Comparison of ENCODE assay signal across 6 cellular contexts in the genomic region with DNA sequence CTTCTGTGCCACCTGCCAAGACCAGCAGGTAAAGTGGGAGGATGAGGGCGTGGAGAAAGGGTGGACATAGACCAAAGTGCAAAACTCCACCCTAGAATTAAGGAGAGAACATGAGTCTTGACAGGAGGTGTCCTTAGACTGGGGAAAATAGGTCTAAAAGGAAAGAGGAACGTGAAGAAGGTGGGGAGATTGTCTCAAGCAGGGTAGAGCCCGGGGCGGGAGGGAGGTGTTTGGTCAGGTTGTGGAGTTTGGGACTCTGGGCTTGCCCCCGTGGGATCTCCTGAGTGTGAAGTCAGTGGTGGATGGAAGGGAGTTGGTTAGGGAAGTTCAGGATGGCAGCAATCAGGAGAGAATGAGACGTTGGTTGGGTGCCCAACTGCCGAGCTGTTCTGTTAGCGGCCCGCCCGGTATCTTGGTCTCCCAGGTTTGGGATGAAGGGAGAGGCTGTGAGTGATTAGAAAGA. TPM values are rescaled to one million over a fixed set of nuclear protein-coding genes. Genes with fewer than 3 reads are reported as not detected.
DNase-seq lines count a peak whose midpoint lies in the region; ATAC-seq, FAIRE-seq and TF ChIP-seq lines count a peak whose summit lies in the region.

No MANE protein-coding gene starts in this region.

- in situ Hi-C loops in GM12878 (cut with MboI) = no loop called here

- H3K9me2 ChIP-seq in GM23338 (ENCODE audit: insufficient read depth) = no peaks in the 10 kb centered on the region

- peaks cover 4% of the 10 kb centered on the region; the same call in 1 of the 3 replicates for H3K36me3 Mint-ChIP-seq in GM23338 (ENCODE audit: low read depth)
- H3K36me3 Mint-ChIP-seq in natural killer cell treated with Interleukin-12 subunit alpha and Interleukin-12 subunit beta and Interleukin-15 and Interleukin-18, amount 100 ng/mL, for 72 hours = peaks cover 7% of the 10 kb centered on the region

- H3K27me3 Mint-ChIP-seq in GM23338 (ENCODE audit: insufficient read depth, low read depth, poor library complexity) = peaks cover 29% of the 10 kb centered on the region
- H3K27me3 Mint-ChIP-seq in natural killer cell treated with Interleukin-12 subunit alpha and Interleukin-12 subunit beta and Interleukin-15 and Interleukin-18, amount 100 ng/mL, for 72 hours = no peaks in the 10 kb centered on the region

- no peak for TF ChIP-seq CTCF in GM23338 (conservative IDR thresholded peaks at IDR 0.05; ENCODE audit: low read depth in 2 of 2)
- no peak for TF ChIP-seq CTCF in GM12878 (IDR thresholded peaks at IDR 0.05 in 2 of 3, conservative IDR thresholded peaks at IDR 0.05 in 1 of 3; ENCODE audit: control insufficient read depth in 2 of 3, extremely low read depth in 1 of 3, insufficient read depth in 1 of 3, low read depth in 3 of 3, low read length in 3 of 3)

- BruUV-seq in GM12878 (replicated peaks; lab: Mats Ljungman, UMichigan) = no TSS peak

- peak overlapping the region; percentile 72 for H3K9ac ChIP-seq in GM12878 (ENCODE audit: control insufficient read depth, insufficient read depth, low read length)

- TF ChIP-seq RAD21 in GM12878 (IDR thresholded peaks at IDR 0.05; ENCODE audit: insufficient read depth, low read depth, low read length) = no peak

- H3K4me2 ChIP-seq in GM23338 (peak overlapping the region; percentile 86), GM12878 (ENCODE audit: control insufficient read depth, insufficient read depth) (peak overlapping the region; percentile 79)

- CTCF ChIA-PET in GM12878 (lab: Yijun Ruan, JAX) = interaction anchor here (0.6 to 6.8 kb wide), 11 partner anchors 8 to 193 kb away, joined by 3 to 40 read pairs (median 5); partner anchors contain the start of gene DNAJC14

- peak overlapping the region; percentile 81 for H3K4me3 Mint-ChIP-seq in GM23338
- peak overlapping the region; percentile 95 for H3K4me3 Mint-ChIP-seq in natural killer cell treated with Interleukin-12 subunit alpha and Interleukin-12 subunit beta and Interleukin-15 and Interleukin-18, amount 100 ng/mL, for 72 hours

- H3K4me1 ChIP-seq in GM23338 (ENCODE audit: insufficient read depth) (peaks cover 42% of the 10 kb centered on the region), GM12878 (ENCODE audit: control insufficient read depth, insufficient read depth, low read length) (peaks cover 8% of the 10 kb centered on the region; the same call in 1 of the 2 replicates)

- WGBS in GM12878 (ENCODE audit: insufficient coverage, insufficient replicate concordance, low lambda C conversion rate, missing lambda C conversion rate) = 0% methylated on average over 10 of the region's 10 CpGs

- no peaks in the 10 kb centered on the region for H3K9me3 ChIP-seq in GM12878 (replicated peaks; ENCODE audit: control insufficient read depth, insufficient read depth, low read length)

- H2AFZ ChIP-seq in GM23338 (peak overlapping the region; percentile 96), GM12878 (ENCODE audit: control insufficient read depth, low read depth, low read length) (peak overlapping the region; percentile 42)

- ATAC-seq in GM23338 = no peak
- ATAC-seq in GM12878 = no peak
- no peak for ATAC-seq in natural killer cell treated with Interleukin-12 subunit alpha and Interleukin-12 subunit beta and Interleukin-15 and Interleukin-18, amount 100 ng/mL, for 72 hours

- H3K27me3 ChIP-seq in GM23338 (ENCODE audit: insufficient read depth) = peaks cover 40% of the 10 kb centered on the region
- no peaks in the 10 kb centered on the region for H3K27me3 ChIP-seq in GM12878 (replicated peaks in 1 of 2; ENCODE audit: control insufficient read depth in 2 of 2, insufficient read depth in 2 of 2, low read length in 1 of 2)

- peaks cover 28% of the 10 kb centered on the region for H3K4me1 Mint-ChIP-seq in GM23338
- peaks cover 52 to 62% of the 10 kb centered on the region in 2 donors for H3K4me1 Mint-ChIP-seq in natural killer cell treated with Interleukin-12 subunit alpha and Interleukin-12 subunit beta and Interleukin-15 and Interleukin-18, amount 100 ng/mL, for 72 hours (ENCODE audit: low read depth in 2 of 2)

- POLR2A ChIA-PET in GM12878 (lab: Charles Lee) = interaction anchor here (0.5 to 7.3 kb wide), 15 partner anchors 15 to 202 kb away, joined by 3 to 66 read pairs (median 4); partner anchors contain the start of genes CD63, DNAJC14, ORMDL2 and RAB5B

- no peak for FAIRE-seq in GM12878 (lab: Jason Lieb, UNC)

- SMC1A ChIA-PET in GM12878 (lab: Charles Lee; ENCODE audit: uncharacterized antibody, unreplicated experiment) = interaction anchor here (0.6 to 3.4 kb wide), 7 partner anchors 9 to 193 kb away, joined by 3 to 16 read pairs (median 4); partner anchors contain the start of genes DNAJC14, ORMDL2 and SARNP

- H3F3A ChIP-seq in GM23338 (replicated peaks; ENCODE audit: low read depth) = peaks cover 11% of the 10 kb centered on the region

- RAD21 ChIA-PET in GM12878 (lab: Charles Lee; ENCODE audit: unreplicated experiment) = interaction anchor here (0.6 to 5.3 kb wide), 7 partner anchors 9 to 192 kb away, joined by 4 to 25 read pairs (median 12); partner anchors contain the start of genes DNAJC14, ORMDL2, RAB5B and SARNP

- no peaks in the 10 kb centered on the region; the same call in 2 of the 3 replicates for H3K9me3 Mint-ChIP-seq in GM23338
- H3K9me3 Mint-ChIP-seq in natural killer cell treated with Interleukin-12 subunit alpha and Interleukin-12 subunit beta and Interleukin-15 and Interleukin-18, amount 100 ng/mL, for 72 hours = no peaks in the 10 kb centered on the region

- H4K20me1 ChIP-seq in GM23338 (replicated peaks; ENCODE audit: insufficient read depth) = no peaks in the 10 kb centered on the region
- H4K20me1 ChIP-seq in GM12878 (ENCODE audit: control insufficient read depth, insufficient read depth) = no peaks in the 10 kb centered on the region

- no peak for DNase-seq in GM23338 (ENCODE audit: low spot score)
- no peak for DNase-seq in GM12878 (ENCODE audit: low read depth, low spot score)
- DNase-seq in natural killer cell treated with Interleukin-12 subunit alpha and Interleukin-12 subunit beta and Interleukin-15 and Interleukin-18, amount 100 ng/mL, for 72 hours (ENCODE audit: low spot score) = peak; percentile 63
- no peak for DNase-seq in midbrain (lab: John Stamatoyannopoulos, UW)
- no peak for DNase-seq in RPMI8226
- no peak for DNase-seq in GDM1 (lab: John Stamatoyannopoulos, UW)

- no peak for TF ChIP-seq EP300 in GM12878 (IDR thresholded peaks at IDR 0.05; ENCODE audit: borderline replicate concordance in 1 of 2, control insufficient read depth in 1 of 2, low read depth in 2 of 2, low read length in 2 of 2)

- H3K4me3 ChIP-seq in GM23338 (peak overlapping the region; percentile 75), GM12878 (peak overlapping the region; percentile 99)

- TF ChIP-seq POLR2A in GM12878 (IDR thresholded peaks at IDR 0.05; ENCODE audit: low read depth, low read length) = peak; percentile 9; the same call in 1 of the 2 replicates

- H3K79me2 ChIP-seq in GM23338 (replicated peaks; ENCODE audit: insufficient read depth) = peaks cover 4% of the 10 kb centered on the region
- H3K79me2 ChIP-seq in GM12878 (ENCODE audit: control insufficient read depth, insufficient read depth, low read length) = peaks cover 38% of the 10 kb centered on the region

- intact Hi-C loops in GM12878 (cut with micrococcal nuclease; ENCODE audit: unreplicated experiment) = loop anchor here (1.0 kb wide), 1 partner anchor 42 kb away; no protein-coding TSS in a partner anchor

- H3K27ac ChIP-seq in GM23338 (ENCODE audit: low read depth) (no peak overlapping the region; the same call in 1 of the 2 replicates), GM12878 (ENCODE audit: control insufficient read depth, insufficient read depth) (peak overlapping the region; percentile 83)

- H3K36me3 ChIP-seq in GM23338 (ENCODE audit: insufficient read depth) (no peaks in the 10 kb centered on the region), GM12878 (ENCODE audit: control insufficient read depth in 2 of 2, insufficient read depth in 2 of 2, low read length in 1 of 2) (no peaks in the 10 kb centered on the region)

- peak overlapping the region; percentile 34; the same call in 1 of the 2 replicates for H3K27ac Mint-ChIP-seq in GM23338
- peak overlapping the region; percentile 93 to 98 for H3K27ac Mint-ChIP-seq in natural killer cell treated with Interleukin-12 subunit alpha and Interleukin-12 subunit beta and Interleukin-15 and Interleukin-18, amount 100 ng/mL, for 72 hours

RNA-seq across cellular contexts. Expression of gene DGKA, which starts 0.4 kb away (rescaled TPM):
- 16.1 and 35.9 TPM in 2 replicates for total RNA-seq in GM23338 (2014; rRNA removed; shearing (Covaris generic))
- polyA plus RNA-seq in GM23338 (2016; fragmentation: Nextera tagmentation; extraction: Ambion mirVana) = 22.5 and 24.6 TPM in 2 replicates
- total RNA-seq in GM12878 (2013; cell fraction: nucleolus; rRNA removed) = 175 and 195 TPM in 2 replicates
- total RNA-seq in GM12878 (2014; rRNA removed) = 36.3 and 37.9 TPM in 2 replicates
- total RNA-seq in GM12878 (2014; rRNA removed; fragmentation: Illumina TruSeq; extraction: Trizol) = 30.2 and 30.4 TPM in 2 replicates
- total RNA-seq in GM12878 (2021) = 49.5 and 59.7 TPM in 2 replicates
- polyA plus RNA-seq in GM12878 (2011; ENCODE audit: low read depth) = 44.3 TPM
- 23.0 and 27.5 TPM in 2 replicates for polyA plus RNA-seq in GM12878 (2011; rRNA removed)
- polyA plus RNA-seq in GM12878 (2011; cell fraction: cytosol; rRNA removed) = 27.4 and 28.5 TPM in 2 replicates
- polyA plus RNA-seq in GM12878 (2011; cell fraction: nucleus; rRNA removed) = 163 and 189 TPM in 2 replicates
- 38.2 and 50.3 TPM in 2 replicates for polyA plus RNA-seq in GM12878 (2012)
- polyA plus RNA-seq in GM12878 (2014; fragmentation: Illumina TruSeq; extraction: Trizol) = 38.0 and 141 TPM in 2 replicates
- 10 to 100 TPM; 14.0 to 20.3 TPM for polyA plus RNA-seq in GM12878 (2014; fragmentation: Nextera tagmentation; extraction: Ambion mirVana)
- polyA plus RNA-seq in GM12878 (2014; rRNA removed) = 38.4 and 41.6 TPM in 2 replicates
- 10 to 100 TPM; 55.6 to 65.5 TPM for polyA plus RNA-seq in GM12878 (2016; fragmentation: Nextera tagmentation; extraction: Ambion mirVana)
- polyA minus RNA-seq in GM12878 (2011; rRNA and poly(A)+ RNA removed) = 36.2 and 36.4 TPM in 2 replicates
- polyA minus RNA-seq in GM12878 (2011; cell fraction: cytosol; rRNA and poly(A)+ RNA removed) = 13.5 and 26.9 TPM in 2 replicates
- 72.3 and 74.8 TPM in 2 replicates for polyA minus RNA-seq in GM12878 (2011; cell fraction: nucleus; rRNA and poly(A)+ RNA removed)
- 100 to 1,000 TPM in 1 of 2 donors, 10 to 100 TPM in 1; 81.9 to 168 TPM for total RNA-seq in natural killer cell treated with Interleukin-12 subunit alpha and Interleukin-12 subunit beta and Interleukin-15 and Interleukin-18, amount 100 ng/mL, for 72 hours

RNA-seq across cellular contexts. Expression of gene PYM1, which starts 3.7 kb away (rescaled TPM):
- 70.2 and 75.9 TPM in 2 replicates for total RNA-seq in GM23338 (2014; rRNA removed; shearing (Covaris generic))
- polyA plus RNA-seq in GM23338 (2016; fragmentation: Nextera tagmentation; extraction: Ambion mirVana) (150 and 151 TPM in 2 replicates), GM12878 (2011; rRNA removed) (55.2 and 64.9 TPM in 2 replicates), GM12878 (2014; fragmentation: Illumina TruSeq; extraction: Trizol) (50.8 and 62.5 TPM in 2 replicates), GM12878 (2014; fragmentation: Nextera tagmentation; extraction: Ambion mirVana) (10 to 100 TPM; 33.9 to 37.6 TPM), GM12878 (2014; rRNA removed) (73.9 and 79.6 TPM in 2 replicates), GM12878 (2016; fragmentation: Nextera tagmentation; extraction: Ambion mirVana) (10 to 100 TPM; 87.4 to 93.4 TPM)
- total RNA-seq in GM12878 (2013; cell fraction: nucleolus; rRNA removed) = 20.5 and 22.5 TPM in 2 replicates
- total RNA-seq in GM12878 (2014; rRNA removed) (56.4 and 62.9 TPM in 2 replicates), GM12878 (2014; rRNA removed; fragmentation: Illumina TruSeq; extraction: Trizol) (50.2 and 54.5 TPM in 2 replicates), GM12878 (2021) (44.8 and 45.5 TPM in 2 replicates)
- 24.2 TPM for polyA plus RNA-seq in GM12878 (2011; ENCODE audit: low read depth)
- polyA plus RNA-seq in GM12878 (2011; cell fraction: cytosol; rRNA removed) = 51.3 and 53.3 TPM in 2 replicates
- polyA plus RNA-seq in GM12878 (2011; cell fraction: nucleus; rRNA removed) = 23.1 and 25.5 TPM in 2 replicates
- polyA plus RNA-seq in GM12878 (2012) = 29.2 and 33.8 TPM in 2 replicates
- 15.7 and 29.4 TPM in 2 replicates for polyA minus RNA-seq in GM12878 (2011; rRNA and poly(A)+ RNA removed)
- polyA minus RNA-seq in GM12878 (2011; cell fraction: cytosol; rRNA and poly(A)+ RNA removed) = 12.0 and 17.8 TPM in 2 replicates
- polyA minus RNA-seq in GM12878 (2011; cell fraction: nucleus; rRNA and poly(A)+ RNA removed) = 10.8 and 20.3 TPM in 2 replicates
- 10 to 100 TPM; 31.6 to 34.0 TPM for total RNA-seq in natural killer cell treated with Interleukin-12 subunit alpha and Interleukin-12 subunit beta and Interleukin-15 and Interleukin-18, amount 100 ng/mL, for 72 hours

RNA-seq across cellular contexts. Expression of gene PMEL, which starts 34.5 kb away (rescaled TPM):
- total RNA-seq in GM23338 (2014; rRNA removed; shearing (Covaris generic)) = 81.6 and 108 TPM in 2 replicates
- polyA plus RNA-seq in GM23338 (2016; fragmentation: Nextera tagmentation; extraction: Ambion mirVana) = 64.5 and 68.1 TPM in 2 replicates
- total RNA-seq in GM12878 (2013; cell fraction: nucleolus; rRNA removed) = 2.0 and 4.9 TPM in 2 replicates
- 0.51 and 0.71 TPM in 2 replicates for total RNA-seq in GM12878 (2014; rRNA removed)
- 0.36 and 0.46 TPM in 2 replicates for total RNA-seq in GM12878 (2014; rRNA removed; fragmentation: Illumina TruSeq; extraction: Trizol)
- 0.96 and 1.3 TPM in 2 replicates for total RNA-seq in GM12878 (2021)
- 1.0 TPM for polyA plus RNA-seq in GM12878 (2011; ENCODE audit: low read depth)
- 1.6 TPM in 2 replicates for polyA plus RNA-seq in GM12878 (2011; rRNA removed)
- polyA plus RNA-seq in GM12878 (2011; cell fraction: cytosol; rRNA removed) = 1.9 TPM in 2 replicates
- polyA plus RNA-seq in GM12878 (2011; cell fraction: nucleus; rRNA removed) = 5.0 and 9.1 TPM in 2 replicates
- polyA plus RNA-seq in GM12878 (2012) = 1.4 and 1.6 TPM in 2 replicates
- 0.81 TPM in 1 of 2 replicates, not detected in the other for polyA plus RNA-seq in GM12878 (2014; fragmentation: Illumina TruSeq; extraction: Trizol)
- under 1 TPM; 0.32 to 0.33 TPM for polyA plus RNA-seq in GM12878 (2014; fragmentation: Nextera tagmentation; extraction: Ambion mirVana)
- 0.59 and 0.90 TPM in 2 replicates for polyA plus RNA-seq in GM12878 (2014; rRNA removed)
- polyA plus RNA-seq in GM12878 (2016; fragmentation: Nextera tagmentation; extraction: Ambion mirVana) = 1 to 10 TPM in 1 of 2 experiments, under 1 TPM in 1; 0.53 to 1.5 TPM
- 1.1 and 3.5 TPM in 2 replicates for polyA minus RNA-seq in GM12878 (2011; rRNA and poly(A)+ RNA removed)
- polyA minus RNA-seq in GM12878 (2011; cell fraction: cytosol; rRNA and poly(A)+ RNA removed) = 0.42 TPM in 1 of 2 replicates, not detected in the other
- polyA minus RNA-seq in GM12878 (2011; cell fraction: nucleus; rRNA and poly(A)+ RNA removed) = 0.48 and 1.1 TPM in 2 replicates
- total RNA-seq in natural killer cell treated with Interleukin-12 subunit alpha and Interleukin-12 subunit beta and Interleukin-15 and Interleukin-18, amount 100 ng/mL, for 72 hours = under 1 TPM in 1 of 2 donors, not detected in 1; 0.40 TPM

RNA-seq across cellular contexts. Expression of gene CDK2, which starts 35.3 kb away (rescaled TPM):
- total RNA-seq in GM23338 (2014; rRNA removed; shearing (Covaris generic)) = 27.7 and 31.0 TPM in 2 replicates
- polyA plus RNA-seq in GM23338 (2016; fragmentation: Nextera tagmentation; extraction: Ambion mirVana) = 14.1 and 15.2 TPM in 2 replicates
- 60.8 and 61.4 TPM in 2 replicates for total RNA-seq in GM12878 (2013; cell fraction: nucleolus; rRNA removed)
- 90.6 and 92.5 TPM in 2 replicates for total RNA-seq in GM12878 (2014; rRNA removed)
- 73.1 and 84.5 TPM in 2 replicates for total RNA-seq in GM12878 (2014; rRNA removed; fragmentation: Illumina TruSeq; extraction: Trizol)
- 85.8 and 85.9 TPM in 2 replicates for total RNA-seq in GM12878 (2021)
- polyA plus RNA-seq in GM12878 (2011; ENCODE audit: low read depth) = 46.5 TPM
- polyA plus RNA-seq in GM12878 (2011; rRNA removed) = 93.1 and 138 TPM in 2 replicates
- 105 and 145 TPM in 2 replicates for polyA plus RNA-seq in GM12878 (2011; cell fraction: cytosol; rRNA removed)
- 87.9 and 122 TPM in 2 replicates for polyA plus RNA-seq in GM12878 (2011; cell fraction: nucleus; rRNA removed)
- polyA plus RNA-seq in GM12878 (2012) = 57.9 and 69.0 TPM in 2 replicates
- 92.8 and 108 TPM in 2 replicates for polyA plus RNA-seq in GM12878 (2014; fragmentation: Illumina TruSeq; extraction: Trizol)
- polyA plus RNA-seq in GM12878 (2014; fragmentation: Nextera tagmentation; extraction: Ambion mirVana) = 10 to 100 TPM; 13.1 to 16.1 TPM
- polyA plus RNA-seq in GM12878 (2014; rRNA removed) = 68.3 and 79.9 TPM in 2 replicates
- polyA plus RNA-seq in GM12878 (2016; fragmentation: Nextera tagmentation; extraction: Ambion mirVana) = 10 to 100 TPM; 66.1 to 70.8 TPM
- 69.7 and 82.9 TPM in 2 replicates for polyA minus RNA-seq in GM12878 (2011; rRNA and poly(A)+ RNA removed)
- 28.1 and 49.7 TPM in 2 replicates for polyA minus RNA-seq in GM12878 (2011; cell fraction: cytosol; rRNA and poly(A)+ RNA removed)
- 29.0 and 34.3 TPM in 2 replicates for polyA minus RNA-seq in GM12878 (2011; cell fraction: nucleus; rRNA and poly(A)+ RNA removed)
- 100 to 1,000 TPM in 1 of 2 donors, 10 to 100 TPM in 1; 72.3 to 178 TPM for total RNA-seq in natural killer cell treated with Interleukin-12 subunit alpha and Interleukin-12 subunit beta and Interleukin-15 and Interleukin-18, amount 100 ng/mL, for 72 hours

RNA-seq across cellular contexts. Expression of gene RAB5B, which starts 42.5 kb away (rescaled TPM):
- total RNA-seq in GM23338 (2014; rRNA removed; shearing (Covaris generic)) = 43.7 and 46.5 TPM in 2 replicates
- polyA plus RNA-seq in GM23338 (2016; fragmentation: Nextera tagmentation; extraction: Ambion mirVana) = 18.6 and 19.7 TPM in 2 replicates
- total RNA-seq in GM12878 (2013; cell fraction: nucleolus; rRNA removed) = 75.8 and 84.4 TPM in 2 replicates
- total RNA-seq in GM12878 (2014; rRNA removed) = 28.7 and 32.8 TPM in 2 replicates
- total RNA-seq in GM12878 (2014; rRNA removed; fragmentation: Illumina TruSeq; extraction: Trizol) = 29.1 and 31.8 TPM in 2 replicates
- total RNA-seq in GM12878 (2021) = 50.9 and 54.2 TPM in 2 replicates
- 33.1 TPM for polyA plus RNA-seq in GM12878 (2011; ENCODE audit: low read depth)
- polyA plus RNA-seq in GM12878 (2011; rRNA removed) = 149 and 150 TPM in 2 replicates
- polyA plus RNA-seq in GM12878 (2011; cell fraction: cytosol; rRNA removed) = 105 and 112 TPM in 2 replicates
- 57.0 and 68.7 TPM in 2 replicates for polyA plus RNA-seq in GM12878 (2011; cell fraction: nucleus; rRNA removed)
- 49.6 and 57.5 TPM in 2 replicates for polyA plus RNA-seq in GM12878 (2012)
- polyA plus RNA-seq in GM12878 (2014; fragmentation: Illumina TruSeq; extraction: Trizol) = 66.7 and 78.2 TPM in 2 replicates
- 10 to 100 TPM in 1 of 2 experiments, 1 to 10 TPM in 1; 7.5 to 11.3 TPM for polyA plus RNA-seq in GM12878 (2014; fragmentation: Nextera tagmentation; extraction: Ambion mirVana)
- polyA plus RNA-seq in GM12878 (2014; rRNA removed) = 46.0 and 53.6 TPM in 2 replicates
- polyA plus RNA-seq in GM12878 (2016; fragmentation: Nextera tagmentation; extraction: Ambion mirVana) = 10 to 100 TPM; 37.2 to 38.4 TPM
- polyA minus RNA-seq in GM12878 (2011; rRNA and poly(A)+ RNA removed) = 106 and 129 TPM in 2 replicates
- polyA minus RNA-seq in GM12878 (2011; cell fraction: cytosol; rRNA and poly(A)+ RNA removed) = 25.5 and 38.4 TPM in 2 replicates
- polyA minus RNA-seq in GM12878 (2011; cell fraction: nucleus; rRNA and poly(A)+ RNA removed) = 20.3 and 27.7 TPM in 2 replicates
- 10 to 100 TPM; 39.2 to 68.1 TPM for total RNA-seq in natural killer cell treated with Interleukin-12 subunit alpha and Interleukin-12 subunit beta and Interleukin-15 and Interleukin-18, amount 100 ng/mL, for 72 hours

Comparison
In these comparisons a context has a peak if more than half of its experiments do, and no peak if none do; other contexts are left out.
1. RNA of gene PMEL, which starts 34.5 kb away (total RNA-seq): 81.6 to 108 TPM in GM23338; 0.36 to 4.9 TPM in GM12878 and 0.40 TPM in natural killer cell treated with Interleukin-12 subunit alpha and Interleukin-12 subunit beta and Interleukin-15 and Interleukin-18, amount 100 ng/mL, for 72 hours; every median in the first group is over 10 times any median in the second.